ENCODE assay signal across 28 cellular contexts in genomic region chr1:197876894-197877293, GRCh38. TPM values are rescaled to one million over a fixed set of nuclear protein-coding genes. Genes with fewer than 3 reads are reported as not detected.
A peak's percentile ranks its signal among the peaks of the same experiment; 100 is the strongest.
DNase-seq lines count a peak whose midpoint lies in the region; ATAC-seq, FAIRE-seq and TF ChIP-seq lines count a peak whose summit lies in the region.
"Had no signal": no experiment of that assay in that cellular context is flagged by ENCODE, and none has a peak within 500 bp of the region (broad histone marks: within the 10 kb centered on the region; RNA-seq: fewer than 3 reads in every experiment).

No MANE protein-coding gene starts in this region.

- H3K79me2 ChIP-seq in GM23248 (ENCODE audit: insufficient read depth) (no peaks in the 10 kb centered on the region), astrocyte (ENCODE audit: insufficient read depth, low read length) (no peaks in the 10 kb centered on the region)

- no peak overlapping the region for H3K9ac ChIP-seq in GM23248
- no peak overlapping the region for H3K9ac ChIP-seq in astrocyte (ENCODE audit: low read length)
- H3K9ac ChIP-seq: BLaER1 had no signal

- H4K20me1 ChIP-seq in GM23248 (ENCODE audit: insufficient read depth) = no peaks in the 10 kb centered on the region
- no peaks in the 10 kb centered on the region for H4K20me1 ChIP-seq in astrocyte (ENCODE audit: insufficient read depth, low read length)
- H4K20me1 ChIP-seq: BLaER1 had no signal

- no peaks in the 10 kb centered on the region for H3K4me1 ChIP-seq in GM23248 (ENCODE audit: insufficient read depth)
- no peaks in the 10 kb centered on the region for H3K4me1 ChIP-seq in astrocyte (ENCODE audit: insufficient read depth, low read length)
- H3K4me1 ChIP-seq: BE2C, BLaER1, Caco-2 had no signal

- TF ChIP-seq CTCF in astrocyte (IDR thresholded peaks at IDR 0.05; ENCODE audit: insufficient read depth, low read depth, low read length) = no peak
- TF ChIP-seq CTCF in CD14-positive monocyte (IDR thresholded peaks at IDR 0.05) = no peak

- H3K9me3 Mint-ChIP-seq in astrocyte (ENCODE audit: unreplicated experiment) = peaks cover 10% of the 10 kb centered on the region
- H3K9me3 Mint-ChIP-seq in CD14-positive monocyte = peaks cover 4 to 33% (median 22%) of the 10 kb centered on the region in 7 donors

- H3K4me3 Mint-ChIP-seq in astrocyte (ENCODE audit: unreplicated experiment) (no peak overlapping the region), CD14-positive monocyte (no peak overlapping the region)
- H3K4me3 Mint-ChIP-seq: CD4-positive, alpha-beta T cell; CD8-positive, alpha-beta T cell had no signal

- no peak overlapping the region for H3K4me3 ChIP-seq in GM23248
- no peak overlapping the region for H3K4me3 ChIP-seq in astrocyte (ENCODE audit: insufficient read depth, low read depth, low read length)
- H3K4me3 ChIP-seq: BLaER1, GM12878 had no signal

- H3K27me3 Mint-ChIP-seq in astrocyte (ENCODE audit: low read depth, unreplicated experiment) = no peaks in the 10 kb centered on the region
- H3K27me3 Mint-ChIP-seq in CD14-positive monocyte (ENCODE audit: low read depth in 3 of 3) = no peaks in the 10 kb centered on the region

- no peaks in the 10 kb centered on the region for H3K9me2 ChIP-seq in GM23248 (ENCODE audit: insufficient read depth)

- H3K9me3 ChIP-seq in GM23248 (ENCODE audit: low read depth) (peaks cover 3% of the 10 kb centered on the region), astrocyte (ENCODE audit: insufficient read depth, low read depth, low read length) (no peaks in the 10 kb centered on the region)
- H3K9me3 ChIP-seq: BE2C, BLaER1 had no signal

- no peak overlapping the region for H3K27ac Mint-ChIP-seq in astrocyte (ENCODE audit: unreplicated experiment)
- no peak overlapping the region for H3K27ac Mint-ChIP-seq in CD14-positive monocyte
- H3K27ac Mint-ChIP-seq: CD4-positive, alpha-beta T cell; CD8-positive, alpha-beta T cell had no signal

- H3K36me3 ChIP-seq in GM23248 (ENCODE audit: low read depth) (no peaks in the 10 kb centered on the region), astrocyte (ENCODE audit: insufficient read depth, low read length) (no peaks in the 10 kb centered on the region)
- H3K36me3 ChIP-seq: BE2C, BLaER1 had no signal

- FAIRE-seq in astrocyte (lab: Jason Lieb, UNC) = peak; percentile 54
- FAIRE-seq: A204.1, GM12878, GM12892, GM18507 had no signal

- H3K27me3 ChIP-seq in GM23248 (replicated peaks; ENCODE audit: insufficient read depth) (no peaks in the 10 kb centered on the region), astrocyte (ENCODE audit: insufficient read depth, low read length) (no peaks in the 10 kb centered on the region)
- H3K27me3 ChIP-seq: BE2C, BLaER1 had no signal

- H3K36me3 Mint-ChIP-seq in astrocyte (ENCODE audit: low read depth, unreplicated experiment) = no peaks in the 10 kb centered on the region
- H3K36me3 Mint-ChIP-seq in CD14-positive monocyte = peaks cover 0 to 2% of the 10 kb centered on the region in 2 donors
- H3K36me3 Mint-ChIP-seq: CD8-positive, alpha-beta T cell had no signal

- in situ Hi-C loops in GM23248 (cut with MboI) = no loop called here

- no peaks in the 10 kb centered on the region for H3F3A ChIP-seq in GM23248 (ENCODE audit: insufficient read depth)

- H2AFZ ChIP-seq in GM23248 (no peak overlapping the region), astrocyte (ENCODE audit: low read depth, low read length) (no peak overlapping the region)

- ATAC-seq in HG02798 (IDR thresholded peaks at IDR 0.05; ENCODE audit: poor library complexity, unreplicated experiment) (no peak), GM21360 (IDR thresholded peaks at IDR 0.05; ENCODE audit: unreplicated experiment) (no peak)
- ATAC-seq: CD8-positive, alpha-beta T cell; GM12878 had no signal

- peak; percentile 12 for DNase-seq in GM23248
- DNase-seq in astrocyte (ENCODE audit: low read depth) = no peak
- no peak for DNase-seq in CD14-positive monocyte (ENCODE audit: low spot score)
- DNase-seq: 8988T; ACHN; BE2C; C1 segment of cervical spinal cord; Caco-2; Calu3; CD4-positive, alpha-beta T cell; CD8-positive, alpha-beta T cell; DMS 273 treated with DMSO at 0.1 percent for 48 hours; DMS153; DMS53; DMS79; DND-41; EL; GDM1 had no signal

- H3K4me2 ChIP-seq in GM23248 (ENCODE audit: unreplicated experiment) (no peak overlapping the region), astrocyte (ENCODE audit: low read length) (no peak overlapping the region)
- H3K4me2 ChIP-seq: BLaER1 had no signal

- no peak overlapping the region for H3K27ac ChIP-seq in GM23248
- H3K27ac ChIP-seq in astrocyte (ENCODE audit: low read depth, low read length) = no peak overlapping the region
- H3K27ac ChIP-seq: BLaER1 had no signal

- H3K4me1 Mint-ChIP-seq in astrocyte (ENCODE audit: low read depth, unreplicated experiment) (no peaks in the 10 kb centered on the region), CD14-positive monocyte (peaks cover 1% of the 10 kb centered on the region)

- intact Hi-C loops in CD14-positive monocyte (cut with micrococcal nuclease) = no loop called here

RNA-seq across cellular contexts. Expression of gene C1orf53, which starts 25.5 kb away (rescaled TPM):
- total RNA-seq in GM23248 (2014; rRNA removed; shearing (Covaris generic)) = 17.3 and 90.2 TPM in 2 replicates
- polyA plus RNA-seq in GM23248 (2016; fragmentation: Nextera tagmentation; extraction: Ambion mirVana) (39.8 and 41.9 TPM in 2 replicates), CD14-positive monocyte (1 to 10 TPM; 5.6 to 8.3 TPM)
- 6.8 and 7.9 TPM in 2 replicates for total RNA-seq in astrocyte
- total RNA-seq: CD4-positive, alpha-beta T cell; CD8-positive, alpha-beta T cell had no signal

RNA-seq across cellular contexts. Expression of gene LHX9, which starts 40.3 kb away (rescaled TPM):
- 0.13 and 0.43 TPM in 2 replicates for total RNA-seq in GM23248 (2014; rRNA removed; shearing (Covaris generic))
- polyA plus RNA-seq in GM23248 (2016; fragmentation: Nextera tagmentation; extraction: Ambion mirVana) (1.3 and 1.5 TPM in 2 replicates), CD14-positive monocyte (not detected)
- total RNA-seq in astrocyte = not detected in 2 replicates
- total RNA-seq: A673; CD4-positive, alpha-beta T cell; CD8-positive, alpha-beta T cell; G401; GM12878 had no signal
- polyA plus RNA-seq: AG04450, GM12878 had no signal
